11 cellular contexts compared by ENCODE assay signal in the genomic region with DNA sequence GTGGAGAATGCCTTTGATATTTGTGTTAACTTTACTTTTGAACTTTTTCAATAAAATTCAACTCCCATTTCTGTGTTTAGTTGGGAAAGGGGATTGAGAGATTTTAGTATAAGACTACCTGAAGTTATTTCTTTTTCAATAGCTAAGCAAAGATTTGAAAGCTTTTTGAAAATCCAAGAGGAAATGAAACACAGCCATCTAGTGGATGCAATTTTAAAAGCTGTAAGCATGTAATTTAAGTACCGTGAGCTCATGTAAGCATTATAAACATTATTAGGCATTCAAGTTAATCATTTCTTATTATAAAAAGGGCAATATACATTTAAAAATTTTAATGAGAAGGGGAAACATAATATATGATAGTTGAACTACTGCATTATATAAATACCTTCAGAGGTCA.
A peak's percentile ranks its signal among the peaks of the same experiment; 100 is the strongest.
DNase-seq lines count a peak whose midpoint lies in the region; ATAC-seq, FAIRE-seq and TF ChIP-seq lines count a peak whose summit lies in the region.
"Had no signal": no experiment of that assay in that cellular context is flagged by ENCODE, and none has a peak within 500 bp of the region (broad histone marks: within the 10 kb centered on the region; RNA-seq: fewer than 3 reads in every experiment).

No MANE protein-coding gene starts in this region.

- no peak overlapping the region for H3K4me3 ChIP-seq in A549
- H3K4me3 ChIP-seq in GM23338: no peak overlapping the region
- H3K4me3 ChIP-seq in RWPE2 (ENCODE audit: severe bottlenecking): no peak overlapping the region
- H3K4me3 ChIP-seq in vagina: no peak overlapping the region
- H3K4me3 ChIP-seq in upper lobe of left lung: no peak overlapping the region

- H3K9me3 ChIP-seq in A549: no peaks in the 10 kb centered on the region
- H3K9me3 ChIP-seq in RWPE2 (ENCODE audit: severe bottlenecking): no peaks in the 10 kb centered on the region
- H3K9me3 ChIP-seq in vagina: no peaks in the 10 kb centered on the region
- no peaks in the 10 kb centered on the region for H3K9me3 ChIP-seq in upper lobe of left lung

- H3K27ac Mint-ChIP-seq in GM23338: no peak overlapping the region
- H3K27ac Mint-ChIP-seq: natural killer cell had no signal

- peaks cover 9% of the 10 kb centered on the region for H3K36me3 Mint-ChIP-seq in GM23338 (ENCODE audit: low read depth)
- H3K36me3 Mint-ChIP-seq: natural killer cell had no signal

- peak; percentile 49 for TF ChIP-seq CTCF in A549 (IDR thresholded peaks at IDR 0.05)
- peak in 1 of 2 experiments; percentile 64; a peak in 3 of 4 replicates for TF ChIP-seq CTCF in GM23338 (conservative IDR thresholded peaks at IDR 0.05; ENCODE audit: low read depth in 2 of 2)
- peak; percentile 65 for TF ChIP-seq CTCF in RWPE2 (IDR thresholded peaks at IDR 0.05; ENCODE audit: poor library complexity, severe bottlenecking)
- TF ChIP-seq CTCF in vagina (IDR thresholded peaks at IDR 0.05): no peak
- no peak for TF ChIP-seq CTCF in upper lobe of left lung (IDR thresholded peaks at IDR 0.05)

- CTCF ChIA-PET in A549 (lab: Yijun Ruan, JAX): interaction anchor here (0.6 to 1.3 kb wide), 4 partner anchors 8 to 410 kb away, joined by 3 read pairs; no protein-coding TSS in a partner anchor

- H2AFZ ChIP-seq in GM23338: no peak overlapping the region

- H4K20me1 ChIP-seq in GM23338 (replicated peaks; ENCODE audit: insufficient read depth): no peaks in the 10 kb centered on the region

- no peak overlapping the region for H3K4me3 Mint-ChIP-seq in GM23338
- H3K4me3 Mint-ChIP-seq: natural killer cell had no signal

- intact Hi-C loops in vagina (cut with DNase I): no loop called here

- H3K36me3 ChIP-seq in GM23338 (ENCODE audit: insufficient read depth) (0 out of 2 replicates have a peak, but pooled peaks cover 5% of the 10 kb centered on the region), RWPE2 (ENCODE audit: low read depth) (no peaks in the 10 kb centered on the region), vagina (no peaks in the 10 kb centered on the region), upper lobe of left lung (no peaks in the 10 kb centered on the region)

- no peaks in the 10 kb centered on the region for H3F3A ChIP-seq in GM23338 (replicated peaks; ENCODE audit: low read depth)

- H3K27me3 ChIP-seq in GM23338 (ENCODE audit: insufficient read depth): no peaks in the 10 kb centered on the region
- H3K27me3 ChIP-seq in RWPE2 (ENCODE audit: insufficient read depth, poor library complexity, severe bottlenecking): no peaks in the 10 kb centered on the region
- H3K27me3 ChIP-seq in vagina: no peaks in the 10 kb centered on the region
- H3K27me3 ChIP-seq in upper lobe of left lung: no peaks in the 10 kb centered on the region

- WGBS in A549 (ENCODE audit: missing lambda C conversion rate): 15% methylated on average over 1 of the region's 1 CpG
- 18 to 26% methylated on average over 1 of the region's 1 CpG for WGBS in upper lobe of left lung, 2 donors

- H3K27me3 Mint-ChIP-seq in GM23338 (ENCODE audit: insufficient read depth, low read depth, poor library complexity): peaks cover 2% of the 10 kb centered on the region

- 0 out of 2 replicates have a peak, but pooled peaks cover 4% of the 10 kb centered on the region for H3K9me2 ChIP-seq in GM23338 (ENCODE audit: insufficient read depth)

- H3K4me1 ChIP-seq in A549 (no peaks in the 10 kb centered on the region), GM23338 (ENCODE audit: insufficient read depth) (no peaks in the 10 kb centered on the region), RWPE2 (ENCODE audit: insufficient read depth, poor library complexity, severe bottlenecking) (no peaks in the 10 kb centered on the region), vagina (no peaks in the 10 kb centered on the region), upper lobe of left lung (no peaks in the 10 kb centered on the region)

- ATAC-seq in A549 (no peak), GM23338 (no peak), RWPE2 (ENCODE audit: low read depth) (no peak), HG02642 (IDR thresholded peaks at IDR 0.05; ENCODE audit: poor library complexity, unreplicated experiment) (no peak), upper lobe of left lung (ENCODE audit: low FRiP score in 2 of 2) (no peak)
- ATAC-seq: natural killer cell had no signal

- POLR2A ChIA-PET in A549 (lab: Yijun Ruan, JAX): no interaction called here

- peaks cover 8% of the 10 kb centered on the region for H3K9me3 Mint-ChIP-seq in GM23338

- H3K4me2 ChIP-seq in A549: no peak overlapping the region
- no peak overlapping the region for H3K4me2 ChIP-seq in GM23338

- peak; percentile 35 to 48; a peak in 4 of 5 replicates for TF ChIP-seq RAD21 in A549 (conservative IDR thresholded peaks at IDR 0.05 in 1 of 2, IDR thresholded peaks at IDR 0.05 in 1 of 2)

- FAIRE-seq in A549 (lab: Jason Lieb, UNC): peak; percentile 36

- H3K27ac ChIP-seq in A549 (no peak overlapping the region), GM23338 (ENCODE audit: low read depth) (no peak overlapping the region), RWPE2 (ENCODE audit: poor library complexity, severe bottlenecking) (no peak overlapping the region), vagina (no peak overlapping the region), upper lobe of left lung (no peak overlapping the region)

- DNase-seq in A549 (ENCODE audit: low read depth in 1 of 2, low spot score in 1 of 2): peak in 1 of 2 experiments; percentile 26
- peak; percentile 23 for DNase-seq in GM23338 (ENCODE audit: low spot score)
- DNase-seq in RWPE2 (ENCODE audit: low spot score): no peak
- peak; percentile 3 for DNase-seq in fibroblast of the conjunctiva (ENCODE audit: low read depth)
- DNase-seq in activated CD4-positive, CD25-positive, alpha-beta regulatory T cell treated with anti-CD3 and anti-CD28 coated beads, Interleukin-2, amount 50 U/mL, for 72 hours: no peak
- no peak for DNase-seq in vagina (ENCODE audit: extremely low spot score in 2 of 2)
- no peak for DNase-seq in upper lobe of left lung
- DNase-seq: effector memory CD4-positive, alpha-beta T cell; natural killer cell; NCI-H1436 had no signal

- peaks cover 2% of the 10 kb centered on the region; the same call in 1 of the 3 replicates for H3K4me1 Mint-ChIP-seq in GM23338
- H3K4me1 Mint-ChIP-seq: natural killer cell had no signal

- TF ChIP-seq EP300 in A549 (IDR thresholded peaks at IDR 0.05) (no peak), upper lobe of left lung (IDR thresholded peaks at IDR 0.05) (no peak)

- no peaks in the 10 kb centered on the region for H3K79me2 ChIP-seq in GM23338 (replicated peaks; ENCODE audit: insufficient read depth)

- TF ChIP-seq POLR2A in A549 (IDR thresholded peaks at IDR 0.05; ENCODE audit: low read length) (no peak), vagina (IDR thresholded peaks at IDR 0.05) (no peak), upper lobe of left lung (IDR thresholded peaks at IDR 0.05) (no peak)

TF ChIP-seq in A549, 52 proteins besides CTCF, POLR2A, EP300 and RAD21 (continues in another document):
- TF ChIP-seq FOSB (CRISPR knock-in tag; IDR thresholded peaks at IDR 0.05) (no peak), USF2 (IDR thresholded peaks at IDR 0.05) (no peak)
- TF ChIP-seq, protein P1, sequence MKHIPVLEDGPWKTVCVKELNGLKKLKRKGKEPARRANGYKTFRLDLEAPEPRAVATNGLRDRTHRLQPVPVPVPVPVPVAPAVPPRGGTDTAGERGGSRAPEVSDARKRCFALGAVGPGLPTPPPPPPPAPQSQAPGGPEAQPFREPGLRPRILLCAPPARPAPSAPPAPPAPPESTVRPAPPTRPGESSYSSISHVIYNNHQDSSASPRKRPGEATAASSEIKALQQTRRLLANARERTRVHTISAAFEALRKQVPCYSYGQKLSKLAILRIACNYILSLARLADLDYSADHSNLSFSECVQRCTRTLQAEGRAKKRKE (CRISPR knock-in tag; IDR thresholded peaks at IDR 0.05; ENCODE audit: low read depth): no peak

TF ChIP-seq in GM23338, 12 proteins besides CTCF, POLR2A, EP300 and RAD21 (continues in another document):
- TF ChIP-seq EZH2 (IDR thresholded peaks at IDR 0.05; ENCODE audit: low read depth, unreplicated experiment) (no peak), NANOG (IDR thresholded peaks at IDR 0.05; ENCODE audit: borderline replicate concordance) (no peak), ZNF331 (CRISPR knock-in tag; IDR thresholded peaks at IDR 0.05; ENCODE audit: low read depth) (no peak), EZH2phosphoT487 (IDR thresholded peaks at IDR 0.05; ENCODE audit: unreplicated experiment) (no peak), ETS1 (IDR thresholded peaks at IDR 0.05) (no peak), CREB1 (CRISPR knock-in tag; IDR thresholded peaks at IDR 0.05; ENCODE audit: low read depth) (no peak), JUNB (IDR thresholded peaks at IDR 0.05; ENCODE audit: unreplicated experiment) (no peak)

Comparison
In these comparisons a context has a peak if more than half of its experiments do, and no peak if none do; other contexts are left out.
1. DNase-seq: peak in GM23338 (single experiment) and fibroblast of the conjunctiva (single experiment); none in RWPE2 (single experiment), activated CD4-positive, CD25-positive, alpha-beta regulatory T cell treated with anti-CD3 and anti-CD28 coated beads, Interleukin-2, amount 50 U/mL, for 72 hours (single experiment), vagina (0 of 2) and upper lobe of left lung (0 of 2).
2. CTCF ChIP-seq: peak in A549 (single experiment) and RWPE2 (single experiment); none in vagina (0 of 3) and upper lobe of left lung (0 of 6).